ENCODE assay signal across 31 cellular contexts in the genomic region with DNA sequence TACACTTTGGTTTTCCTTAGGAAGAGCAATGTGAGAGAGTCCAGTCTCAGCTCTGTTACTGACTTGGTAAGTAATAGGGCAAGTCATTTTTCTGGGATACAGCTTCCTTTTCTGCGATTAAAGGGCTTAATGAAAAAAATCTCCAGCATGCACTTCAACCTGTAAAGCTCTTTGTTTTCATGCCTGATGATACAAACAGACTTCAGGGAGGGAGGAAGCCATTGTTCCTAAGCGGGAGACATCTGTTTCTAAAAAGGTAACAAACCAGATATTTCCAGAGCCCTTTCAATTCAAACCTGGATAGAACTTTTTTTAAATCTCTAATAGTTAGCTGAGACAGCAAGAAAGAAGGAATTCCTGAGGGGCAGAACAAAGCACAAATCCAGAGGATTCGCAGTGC. TPM values are rescaled to one million over a fixed set of nuclear protein-coding genes. Genes with fewer than 3 reads are reported as not detected.
"Had no signal": no experiment of that assay in that cellular context is flagged by ENCODE, and none has a peak within 500 bp of the region (broad histone marks: within the 10 kb centered on the region; RNA-seq: fewer than 3 reads in every experiment).

No MANE protein-coding gene starts in this region.

- ATAC-seq: activated T-cell treated with anti-CD3 and anti-CD28 coated beads, Interleukin-2, amount 50 U/mL, for 72 hours; body of pancreas; SK-N-SH treated with all-trans-retinoic acid at 6 μM for 48 hours had no signal

- H3K9me3 Mint-ChIP-seq: activated B cell treated with CpG ODN at 0.5 μM for 24 hours; activated CD4-positive, alpha-beta memory T cell treated with anti-CD3 and anti-CD28 coated beads, Interleukin-2, amount 10 ng/mL, durations not matched to agents 7 days and 5 days; activated T-cell treated with anti-CD3 and anti-CD28 coated beads, Interleukin-2, amount 50 U/mL, for 72 hours; activated T-helper 2 cell treated with anti-CD3 and anti-CD28 coated beads, Interferon-gamma antibody, Interleukin-2, Interleukin-4, amounts not matched to agents 10 μg/mL and 5 μg/mL and 100 μg/mL, durations not matched to agents 14 hours and 24 hours and 36 hours; IgD-negative memory B cell had no signal

- DNase-seq: activated B cell treated with CpG ODN at 0.5 μM for 24 hours; activated CD4-positive, alpha-beta memory T cell treated with anti-CD3 and anti-CD28 coated beads, Interleukin-2, amount 10 ng/mL, durations not matched to agents 7 days and 5 days; activated CD4-positive, alpha-beta T cell treated with anti-CD3 and anti-CD28 coated beads for 1 hour; activated CD4-positive, alpha-beta T cell treated with anti-CD3 and anti-CD28 coated beads, Interleukin-2, amount 50 U/mL, for 1 hour; activated CD8-positive, alpha-beta memory T cell treated with anti-CD3 and anti-CD28 coated beads, Interleukin-2, amount 50 U/mL, for 4 hours; activated gamma-delta T cell treated with Interleukin-2 at 50 U/mL for 16 hours; activated naive CD4-positive, alpha-beta T cell treated with anti-CD3 and anti-CD28 coated beads, Interleukin-2, amount 50 U/mL, for 16 hours; activated T-cell treated with anti-CD3 and anti-CD28 coated beads, Interleukin-2, amount 50 U/mL, for 72 hours; aorta; body of pancreas; MG63; NCI-H1105; NCI-H1436; NCI-H1694 treated with DMSO at 0.1 percent for 48 hours; NCI-H2029 treated with DMSO at 0.1 percent for 48 hours; NCI-H345; NCI-H510A; NCI-H526 treated with DMSO at 0.1 percent for 48 hours; NCI-H82; RPMI8226; SHP77; SW 1271; T-helper 2 cell; T1000 had no signal

- H3K27ac ChIP-seq: body of pancreas, KMS-11, SJSA1 had no signal

- H3K27me3 Mint-ChIP-seq: activated B cell treated with CpG ODN at 0.5 μM for 24 hours; activated CD4-positive, alpha-beta memory T cell treated with anti-CD3 and anti-CD28 coated beads, Interleukin-2, amount 10 ng/mL, durations not matched to agents 7 days and 5 days; IgD-negative memory B cell had no signal

- H3K9ac ChIP-seq: KMS-11 had no signal

- H3K4me3 ChIP-seq: body of pancreas, MG63, SJSA1 had no signal

- H3K4me2 ChIP-seq: KMS-11 had no signal

- H3K4me3 Mint-ChIP-seq: activated B cell treated with CpG ODN at 0.5 μM for 24 hours; activated CD4-positive, alpha-beta memory T cell treated with anti-CD3 and anti-CD28 coated beads, Interleukin-2, amount 10 ng/mL, durations not matched to agents 7 days and 5 days; activated T-cell treated with anti-CD3 and anti-CD28 coated beads, Interleukin-2, amount 50 U/mL, for 72 hours had no signal

- H3K4me1 ChIP-seq: body of pancreas, SJSA1 had no signal

- H3K9me3 ChIP-seq: body of pancreas, MG63, SJSA1 had no signal

- H3K27me3 ChIP-seq: body of pancreas, MG63, SJSA1 had no signal

- FAIRE-seq: bronchial epithelial cell, TTC549 had no signal

- H3K27ac Mint-ChIP-seq: activated B cell treated with CpG ODN at 0.5 μM for 24 hours; activated CD4-positive, alpha-beta memory T cell treated with anti-CD3 and anti-CD28 coated beads, Interleukin-2, amount 10 ng/mL, durations not matched to agents 7 days and 5 days; activated T-helper 2 cell treated with anti-CD3 and anti-CD28 coated beads, Interferon-gamma antibody, Interleukin-2, Interleukin-4, amounts not matched to agents 10 μg/mL and 5 μg/mL and 100 μg/mL, durations not matched to agents 14 hours and 24 hours and 36 hours; IgD-negative memory B cell had no signal

RNA-seq across cellular contexts. Expression of a gene that starts 5.2 kb away (rescaled TPM):
- total RNA-seq: bronchial epithelial cell, SJSA1 had no signal
